Comparison of ENCODE assay signal across 24 cellular contexts in the genomic region with DNA sequence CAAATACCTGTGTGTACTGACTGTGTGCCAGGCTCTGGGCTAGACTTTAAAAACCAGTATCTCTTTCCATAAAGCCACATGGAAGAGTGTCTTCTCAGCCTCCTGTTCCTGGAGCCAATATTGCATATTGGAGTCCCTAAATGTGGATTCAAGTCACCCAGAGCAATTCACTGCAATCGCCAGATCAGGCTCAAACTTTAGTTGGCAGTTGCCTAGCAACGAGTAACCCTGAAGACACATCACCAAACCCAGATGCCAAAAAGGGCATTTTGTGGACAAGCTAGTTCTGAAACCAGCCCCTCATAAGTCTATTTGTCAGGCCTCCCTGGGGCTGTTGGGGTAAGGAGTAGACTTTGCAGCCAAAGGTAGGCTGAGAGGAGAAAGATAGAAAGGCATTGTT. TPM values are rescaled to one million over a fixed set of nuclear protein-coding genes. Genes with fewer than 3 reads are reported as not detected.
A peak's percentile ranks its signal among the peaks of the same experiment; 100 is the strongest.
DNase-seq lines count a peak whose midpoint lies in the region; ATAC-seq, FAIRE-seq and TF ChIP-seq lines count a peak whose summit lies in the region.
"Had no signal": no experiment of that assay in that cellular context is flagged by ENCODE, and none has a peak within 500 bp of the region (broad histone marks: within the 10 kb centered on the region; RNA-seq: fewer than 3 reads in every experiment).

No MANE protein-coding gene starts in this region.

- TF ChIP-seq CTCF in HepG2 (CRISPR knock-in tag; IDR thresholded peaks at IDR 0.05): no peak
- no peak for TF ChIP-seq CTCF in right lobe of liver (IDR thresholded peaks at IDR 0.05)
- no peak for TF ChIP-seq CTCF in PC-3 (conservative IDR thresholded peaks at IDR 0.05; ENCODE audit: low read depth, low read length)
- TF ChIP-seq CTCF in nephron progenitor cell (IDR thresholded peaks at IDR 0.05): no peak

- peaks cover 4% of the 10 kb centered on the region for H3K27me3 Mint-ChIP-seq in nephron progenitor cell (ENCODE audit: low read depth, poor library complexity)
- H3K27me3 Mint-ChIP-seq: B cell had no signal

- FAIRE-seq in HepG2 (lab: Jason Lieb, UNC): no peak
- FAIRE-seq: GM18507 had no signal

- in situ Hi-C loops in HepG2 (cut with HindIII; ENCODE audit: extremely low pct_ligation_motif_present, low pct_unique_long_range_greater_than_20kb): no loop called here

- H3K9ac ChIP-seq in HepG2 (ENCODE audit: insufficient read depth, low read depth, low read length) (no peak overlapping the region), PC-3 (ENCODE audit: low read length) (no peak overlapping the region)

- TF ChIP-seq RAD21 in HepG2 (CRISPR knock-in tag; IDR thresholded peaks at IDR 0.05): no peak

- no peak overlapping the region for H3K4me3 Mint-ChIP-seq in nephron progenitor cell
- H3K4me3 Mint-ChIP-seq: B cell; CD8-positive, alpha-beta memory T cell had no signal

- no TSS peak for BruUV-seq in HepG2 (replicated peaks; lab: Mats Ljungman, UMichigan)
- no TSS peak for BruUV-seq in PC-3 (replicated peaks; lab: Mats Ljungman, UMichigan)

- H3K4me3 ChIP-seq in HepG2 (replicated peaks in 1 of 3; ENCODE audit: insufficient read depth in 1 of 3, low read depth in 2 of 3, low read length in 3 of 3) (no peak overlapping the region), right lobe of liver (no peak overlapping the region), PC-3 (ENCODE audit: low read length) (no peak overlapping the region)
- H3K4me3 ChIP-seq: Peyer's patch, SK-N-MC had no signal

- DNase-seq in HepG2 (ENCODE audit: low spot score) (no peak), right lobe of liver (no peak), M059J (ENCODE audit: low read depth) (peak; percentile 39), erythroblast (lab: John Stamatoyannopoulos, UW) (peak; percentile 26 to 49), PC-3 (no peak), nephron progenitor cell (no peak)
- DNase-seq in activated effector memory CD4-positive, alpha-beta T cell treated with Interleukin-2 at 50 U/mL for 16 hours: no peak
- DNase-seq: CD8-positive, alpha-beta memory T cell; DMS153; DND-41; H7; MM.1S; NCI-H1694; NCI-H2029 treated with DMSO at 0.1 percent for 48 hours; NCI-H2171; NCI-H524; NCI-H82; Peyer's patch; SIG-M5 had no signal

- H4K20me1 ChIP-seq in HepG2 (ENCODE audit: insufficient read depth, low read length) (no peaks in the 10 kb centered on the region), PC-3 (ENCODE audit: low read length) (no peaks in the 10 kb centered on the region)

- H3F3A ChIP-seq in PC-3 (ENCODE audit: low read length, unreplicated experiment): no peaks in the 10 kb centered on the region

- TF ChIP-seq POLR2A in HepG2 (IDR thresholded peaks at IDR 0.05; ENCODE audit: insufficient read depth in 1 of 2, low read depth in 2 of 2, low read length in 2 of 2) (no peak), right lobe of liver (IDR thresholded peaks at IDR 0.05) (no peak), erythroblast (IDR thresholded peaks at IDR 0.05; ENCODE audit: low read length) (no peak)

- H2AFZ ChIP-seq in HepG2 (ENCODE audit: low read length) (no peak overlapping the region), PC-3 (ENCODE audit: low read length) (no peak overlapping the region)

- no peaks in the 10 kb centered on the region for H3K79me2 ChIP-seq in HepG2 (ENCODE audit: insufficient read depth, low read length)
- H3K79me2 ChIP-seq in PC-3 (ENCODE audit: low read length): peaks cover 50% of the 10 kb centered on the region

- no peaks in the 10 kb centered on the region for H3K4me1 ChIP-seq in HepG2 (ENCODE audit: insufficient read depth, low read length)
- no peaks in the 10 kb centered on the region for H3K4me1 ChIP-seq in right lobe of liver
- H3K4me1 ChIP-seq in PC-3 (ENCODE audit: insufficient read depth, low read length): peaks cover 20% of the 10 kb centered on the region
- H3K4me1 ChIP-seq: Peyer's patch had no signal

- H3K36me3 ChIP-seq in HepG2 (replicated peaks in 1 of 2; ENCODE audit: control insufficient read depth in 1 of 2, insufficient read depth in 2 of 2, low read length in 2 of 2) (no peaks in the 10 kb centered on the region), right lobe of liver (no peaks in the 10 kb centered on the region), PC-3 (ENCODE audit: low read depth, low read length) (peaks cover 10% of the 10 kb centered on the region)
- H3K36me3 ChIP-seq: Peyer's patch had no signal

- H3K9me2 ChIP-seq in PC-3 (replicated peaks; ENCODE audit: low read length): no peaks in the 10 kb centered on the region

- H3K4me2 ChIP-seq in HepG2 (ENCODE audit: low read depth, low read length) (no peak overlapping the region), PC-3 (ENCODE audit: low read length) (no peak overlapping the region)

- no peak for ATAC-seq in HepG2
- ATAC-seq in right lobe of liver: no peak
- no peak for ATAC-seq in PC-3

- intact Hi-C loops in HepG2 (cut with micrococcal nuclease; ENCODE audit: unreplicated experiment): no loop called here
- intact Hi-C loops in right lobe of liver (cut with DNase I): no loop called here
- intact Hi-C loops in PC-3 (cut with micrococcal nuclease): no loop called here

- TF ChIP-seq EP300 in HepG2 (IDR thresholded peaks at IDR 0.05; ENCODE audit: low read depth in 2 of 2, low read length in 2 of 2): no peak
- TF ChIP-seq EP300 in HepG2 (CRISPR knock-in tag; IDR thresholded peaks at IDR 0.05; ENCODE audit: borderline replicate concordance): no peak

- H3K27ac ChIP-seq in HepG2 (ENCODE audit: extremely low read length, insufficient read depth, low read length) (no peak overlapping the region), right lobe of liver (no peak overlapping the region), PC-3 (ENCODE audit: low read length) (no peak overlapping the region)
- H3K27ac ChIP-seq: Peyer's patch, SK-N-MC had no signal

- H3K9me3 Mint-ChIP-seq in nephron progenitor cell: peaks cover 3% of the 10 kb centered on the region
- H3K9me3 Mint-ChIP-seq: CD8-positive, alpha-beta memory T cell had no signal

- CTCF ChIA-PET in HepG2 (lab: Yijun Ruan, JAX; ENCODE audit: low intra/inter-chr PET ratio, low total read pairs) (no interaction called here), PC-3 (lab: Charles Lee) (no interaction called here)

- no peaks in the 10 kb centered on the region for H3K9me3 ChIP-seq in HepG2 (ENCODE audit: low read length)
- H3K9me3 ChIP-seq in right lobe of liver: no peaks in the 10 kb centered on the region
- H3K9me3 ChIP-seq in PC-3 (ENCODE audit: low read length): no peaks in the 10 kb centered on the region
- H3K9me3 ChIP-seq: Peyer's patch had no signal

- H3K4me1 Mint-ChIP-seq in nephron progenitor cell: peaks cover 96% of the 10 kb centered on the region

- POLR2A ChIA-PET in HepG2 (lab: Yijun Ruan, JAX) (no interaction called here), PC-3 (lab: Charles Lee; ENCODE audit: unreplicated experiment) (no interaction called here)

- H3K27ac Mint-ChIP-seq in nephron progenitor cell: no peak overlapping the region
- H3K27ac Mint-ChIP-seq: B cell; CD14-positive monocyte; CD8-positive, alpha-beta memory T cell had no signal

- H3K36me3 Mint-ChIP-seq in nephron progenitor cell (ENCODE audit: low read depth): peaks cover 8% of the 10 kb centered on the region
- H3K36me3 Mint-ChIP-seq: CD14-positive monocyte; CD8-positive, alpha-beta memory T cell had no signal

- 0% methylated on average over 2 of the region's 2 CpGs for WGBS in HepG2 (ENCODE audit: low lambda C conversion rate)
- no CpG with 5 or more reads among the region's 2 CpGs for WGBS in right lobe of liver (ENCODE audit: insufficient coverage, low coverage, low lambda C conversion rate, missing lambda C conversion rate)

- H3K27me3 ChIP-seq in HepG2 (ENCODE audit: control insufficient read depth in 1 of 2, insufficient read depth in 2 of 2, low read length in 2 of 2) (peaks cover 3 to 6% of the 10 kb centered on the region in 2 experiments; a peak in 3 of 5 replicates), right lobe of liver (no peaks in the 10 kb centered on the region), PC-3 (ENCODE audit: low read length) (no peaks in the 10 kb centered on the region)
- H3K27me3 ChIP-seq: Peyer's patch had no signal

RNA-seq across cellular contexts. Expression of a gene that starts 13.7 kb away (rescaled TPM):
- total RNA-seq in HepG2 (2016; rRNA removed; fragmentation: Illumina TruSeq; extraction: Trizol): 0.60 TPM in 2 replicates
- 0.09 and 0.20 TPM in 2 replicates for total RNA-seq in HepG2 (2016; cell fraction: cytosol; rRNA removed; fragmentation: Illumina TruSeq; extraction: Trizol; ENCODE audit: low read depth)
- total RNA-seq in HepG2 (2016; cell fraction: insoluble cytoplasmic fraction; rRNA removed; fragmentation: Illumina TruSeq; extraction: Trizol): 0.73 and 0.84 TPM in 2 replicates
- 0.37 and 0.38 TPM in 2 replicates for total RNA-seq in HepG2 (2016; cell fraction: membrane; rRNA removed; fragmentation: Illumina TruSeq; extraction: Trizol)
- total RNA-seq in HepG2 (2016; cell fraction: nucleus; rRNA removed; fragmentation: Illumina TruSeq; extraction: Trizol): 1.8 TPM in 2 replicates
- polyA plus RNA-seq in HepG2 (2011; rRNA removed): 0.09 and 0.14 TPM in 2 replicates
- polyA plus RNA-seq in HepG2 (2011; cell fraction: cytosol; rRNA removed): 0.04 and 0.05 TPM in 2 replicates
- polyA plus RNA-seq in HepG2 (2011; cell fraction: nucleus; rRNA removed): 0.26 and 0.66 TPM in 2 replicates
- polyA plus RNA-seq in HepG2 (2012): 0.05 and 0.24 TPM in 2 replicates
- 0.05 and 0.17 TPM in 2 replicates for polyA plus RNA-seq in HepG2 (2016; cell fraction: cytosol; fragmentation: Illumina TruSeq; extraction: Trizol; ENCODE audit: low read depth)
- 0.32 and 0.46 TPM in 2 replicates for polyA plus RNA-seq in HepG2 (2016; cell fraction: insoluble cytoplasmic fraction; fragmentation: Illumina TruSeq; extraction: Trizol; ENCODE audit: low read depth)
- 0.15 and 0.17 TPM in 2 replicates for polyA plus RNA-seq in HepG2 (2016; cell fraction: membrane; fragmentation: Illumina TruSeq; extraction: Trizol; ENCODE audit: low read depth)
- polyA plus RNA-seq in HepG2 (2016; cell fraction: nucleus; fragmentation: Illumina TruSeq; extraction: Trizol; ENCODE audit: insufficient read depth, low read depth): 1.3 and 1.6 TPM in 2 replicates
- polyA minus RNA-seq in HepG2 (2011; rRNA and poly(A)+ RNA removed; ENCODE audit: low replicate concordance): 0.16 and 2.6 TPM in 2 replicates
- not detected in 2 replicates for polyA minus RNA-seq in HepG2 (2011; cell fraction: cytosol; rRNA and poly(A)+ RNA removed)
- polyA minus RNA-seq in HepG2 (2011; cell fraction: nucleus; rRNA and poly(A)+ RNA removed): 0.25 and 0.77 TPM in 2 replicates
- total RNA-seq in right lobe of liver: 1 to 10 TPM; 1.2 to 5.7 (median 2.9) TPM
- 5.4 and 8.3 TPM in 2 replicates for total RNA-seq in M059J (2014; rRNA removed; shearing (Covaris generic))
- 16.6 and 30.5 TPM in 2 replicates for total RNA-seq in PC-3 (2014; rRNA removed)
- total RNA-seq: HT-29 had no signal

RNA-seq across cellular contexts. Expression of a gene that starts 46.1 kb away (rescaled TPM):
- total RNA-seq in HepG2 (2016; rRNA removed; fragmentation: Illumina TruSeq; extraction: Trizol): 17.3 and 18.8 TPM in 2 replicates
- 3.9 and 4.3 TPM in 2 replicates for total RNA-seq in HepG2 (2016; cell fraction: cytosol; rRNA removed; fragmentation: Illumina TruSeq; extraction: Trizol; ENCODE audit: low read depth)
- 19.7 and 20.3 TPM in 2 replicates for total RNA-seq in HepG2 (2016; cell fraction: insoluble cytoplasmic fraction; rRNA removed; fragmentation: Illumina TruSeq; extraction: Trizol)
- total RNA-seq in HepG2 (2016; cell fraction: membrane; rRNA removed; fragmentation: Illumina TruSeq; extraction: Trizol): 5.0 and 5.4 TPM in 2 replicates
- total RNA-seq in HepG2 (2016; cell fraction: nucleus; rRNA removed; fragmentation: Illumina TruSeq; extraction: Trizol): 20.4 and 27.6 TPM in 2 replicates
- 21.1 and 25.6 TPM in 2 replicates for polyA plus RNA-seq in HepG2 (2011; rRNA removed)
- 15.1 and 22.4 TPM in 2 replicates for polyA plus RNA-seq in HepG2 (2011; cell fraction: cytosol; rRNA removed)
- polyA plus RNA-seq in HepG2 (2011; cell fraction: nucleus; rRNA removed): 71.7 and 82.4 TPM in 2 replicates
- 16.5 and 19.5 TPM in 2 replicates for polyA plus RNA-seq in HepG2 (2012)
- polyA plus RNA-seq in HepG2 (2016; cell fraction: cytosol; fragmentation: Illumina TruSeq; extraction: Trizol; ENCODE audit: low read depth): 1.7 and 2.2 TPM in 2 replicates
- polyA plus RNA-seq in HepG2 (2016; cell fraction: insoluble cytoplasmic fraction; fragmentation: Illumina TruSeq; extraction: Trizol; ENCODE audit: low read depth): 18.3 and 21.3 TPM in 2 replicates
- polyA plus RNA-seq in HepG2 (2016; cell fraction: membrane; fragmentation: Illumina TruSeq; extraction: Trizol; ENCODE audit: low read depth): 3.5 and 3.9 TPM in 2 replicates
- polyA plus RNA-seq in HepG2 (2016; cell fraction: nucleus; fragmentation: Illumina TruSeq; extraction: Trizol; ENCODE audit: insufficient read depth, low read depth): 26.1 and 30.0 TPM in 2 replicates
- 21.6 and 30.7 TPM in 2 replicates for polyA minus RNA-seq in HepG2 (2011; rRNA and poly(A)+ RNA removed; ENCODE audit: low replicate concordance)
- polyA minus RNA-seq in HepG2 (2011; cell fraction: cytosol; rRNA and poly(A)+ RNA removed): 6.5 and 8.3 TPM in 2 replicates
- polyA minus RNA-seq in HepG2 (2011; cell fraction: nucleus; rRNA and poly(A)+ RNA removed): 54.1 and 63.2 TPM in 2 replicates
- 10 to 100 TPM in 4 of 6 experiments, 1 to 10 TPM in 2; 5.8 to 13.6 (median 10.5) TPM for total RNA-seq in right lobe of liver
- total RNA-seq in M059J (2014; rRNA removed; shearing (Covaris generic)): 24.5 and 42.4 TPM in 2 replicates
- total RNA-seq in PC-3 (2014; rRNA removed): 55.8 and 56.8 TPM in 2 replicates

Comparison
In these comparisons a context has a peak if more than half of its experiments do, and no peak if none do; other contexts are left out.
1. DNase-seq: peak in M059J (single experiment) and erythroblast (2 of 2); none in HepG2 (single experiment), right lobe of liver (0 of 3), PC-3 (single experiment), nephron progenitor cell (single experiment) and activated effector memory CD4-positive, alpha-beta T cell treated with Interleukin-2 at 50 U/mL for 16 hours (single experiment).